In the genomic region with DNA sequence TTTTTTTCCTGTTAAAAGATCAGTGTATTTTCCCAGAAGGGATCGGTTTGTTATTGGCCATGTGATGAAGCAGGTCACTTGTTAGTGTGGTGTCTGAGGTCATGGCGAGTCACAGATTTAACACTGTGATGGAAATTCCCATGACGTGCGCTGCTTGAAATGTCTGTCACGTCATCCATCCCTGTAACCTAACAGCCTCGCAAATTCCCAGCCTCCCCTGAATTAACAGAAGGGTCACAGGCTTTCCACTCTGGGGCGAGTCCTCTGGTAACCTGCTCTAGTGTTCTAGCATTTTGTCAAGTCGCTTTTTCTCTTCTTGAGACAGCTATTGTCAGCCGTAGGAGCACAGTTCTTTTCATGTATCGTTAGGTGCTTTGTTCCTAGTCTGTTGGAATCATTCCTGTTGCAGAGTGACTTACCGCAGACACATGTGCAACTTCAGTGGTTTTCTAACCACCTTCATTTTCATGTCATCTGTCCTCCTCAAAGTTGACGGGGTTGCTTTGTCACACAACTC, we compare ENCODE assay signal across 10 cellular contexts.
DNase-seq lines count a peak whose midpoint lies in the region; ATAC-seq, FAIRE-seq and TF ChIP-seq lines count a peak whose summit lies in the region.
"Had no signal": no experiment of that assay in that cellular context is flagged by ENCODE, and none has a peak within 500 bp of the region (broad histone marks: within the 10 kb centered on the region; RNA-seq: fewer than 3 reads in every experiment).

No MANE protein-coding gene starts in this region.

- H3K27ac ChIP-seq in mammary epithelial cell (ENCODE audit: insufficient read depth, low read depth, low read length) (no peak overlapping the region), smooth muscle cell (ENCODE audit: low read depth) (peak overlapping the region; percentile 75)

- H3K36me3 ChIP-seq in mammary epithelial cell (ENCODE audit: insufficient read depth, low read length) = no peaks in the 10 kb centered on the region
- peaks cover 5% of the 10 kb centered on the region for H3K36me3 ChIP-seq in smooth muscle cell (ENCODE audit: low read depth)

- TF ChIP-seq CTCF in mammary epithelial cell (conservative IDR thresholded peaks at IDR 0.05 in 1 of 2, IDR thresholded peaks at IDR 0.05 in 1 of 2; ENCODE audit: extremely low read depth in 1 of 2, insufficient read depth in 1 of 2, low read depth in 1 of 2, low read length in 2 of 2) (no peak), smooth muscle cell (IDR thresholded peaks at IDR 0.05; ENCODE audit: borderline replicate concordance, insufficient read depth, poor library complexity, severe bottlenecking) (no peak)

- H3K27me3 ChIP-seq in mammary epithelial cell (ENCODE audit: insufficient read depth, low read length) (no peaks in the 10 kb centered on the region), smooth muscle cell (ENCODE audit: low read depth) (no peaks in the 10 kb centered on the region)

- no TSS peak for BruUV-seq in mammary epithelial cell (replicated peaks; lab: Mats Ljungman, UMichigan)

- 83% methylated on average over 11 of the region's 12 CpGs for WGBS in mammary epithelial cell (ENCODE audit: low coverage, missing lambda C conversion rate)
- WGBS in smooth muscle cell (ENCODE audit: low lambda C conversion rate) = 91% methylated on average over 12 of the region's 12 CpGs

- H2AFZ ChIP-seq in mammary epithelial cell (ENCODE audit: low read depth, low read length) (no peak overlapping the region), smooth muscle cell (ENCODE audit: low read depth) (no peak overlapping the region)

- H3K4me3 ChIP-seq in mammary epithelial cell (replicated peaks in 1 of 3; ENCODE audit: insufficient read depth in 1 of 3, low read depth in 2 of 3, low read length in 3 of 3) (no peak overlapping the region), smooth muscle cell (no peak overlapping the region)

- H4K20me1 ChIP-seq in mammary epithelial cell (ENCODE audit: insufficient read depth, low read length) (no peaks in the 10 kb centered on the region), smooth muscle cell (ENCODE audit: low read depth) (no peaks in the 10 kb centered on the region)

- intact Hi-C loops in mammary epithelial cell (cut with micrococcal nuclease) = no loop called here

- in situ Hi-C loops in mammary epithelial cell (cut with MboI; ENCODE audit: low sequenced_read_pairs in 2 of 2) = loop anchor here in 1 of 2 donors (25.0 kb wide), 1 partner anchor 391 kb away; no protein-coding TSS in a partner anchor

- H3K9ac ChIP-seq in mammary epithelial cell (ENCODE audit: insufficient read depth, low read length) = no peak overlapping the region
- H3K9ac ChIP-seq in smooth muscle cell (ENCODE audit: low read depth) = no peak overlapping the region

- no peak for TF ChIP-seq POLR2A in GM12891 (IDR thresholded peaks at IDR 0.05; ENCODE audit: low read depth, low read length)

- H3K9me3 ChIP-seq in mammary epithelial cell (replicated peaks; ENCODE audit: insufficient read depth, low read length) (peaks cover under 1% of the 10 kb centered on the region), smooth muscle cell (replicated peaks; ENCODE audit: low read depth) (peaks cover 10% of the 10 kb centered on the region)

- no peak for ATAC-seq in HG02852 (IDR thresholded peaks at IDR 0.05; ENCODE audit: unreplicated experiment)

- dilution Hi-C loops in mammary epithelial cell (cut with HindIII; ENCODE audit: low sequenced_read_pairs) = no loop called here

- H3F3A ChIP-seq in smooth muscle cell (ENCODE audit: low read depth) = peaks cover 9% of the 10 kb centered on the region

- H3K4me1 ChIP-seq in mammary epithelial cell (ENCODE audit: insufficient read depth, low read length) = no peaks in the 10 kb centered on the region
- no peaks in the 10 kb centered on the region for H3K4me1 ChIP-seq in smooth muscle cell (ENCODE audit: low read depth)

- CTCF ChIA-PET in mammary epithelial cell (lab: Charles Lee; ENCODE audit: low non-redundant PET) = no interaction called here

- H3K79me2 ChIP-seq in mammary epithelial cell (ENCODE audit: insufficient read depth, low read length) (no peaks in the 10 kb centered on the region), smooth muscle cell (ENCODE audit: low read depth) (peaks cover 5% of the 10 kb centered on the region)

- H3K4me2 ChIP-seq in mammary epithelial cell (ENCODE audit: insufficient read depth, low read depth, low read length) (no peak overlapping the region), smooth muscle cell (no peak overlapping the region)

- no peak for DNase-seq in GM12891 (ENCODE audit: insufficient read length, low spot score)
- DNase-seq in T1000 (lab: John Stamatoyannopoulos, UW) = peak; percentile 64
- peak; percentile 75 for DNase-seq in mammary epithelial cell
- no peak for DNase-seq in smooth muscle cell (lab: John Stamatoyannopoulos, UW; ENCODE audit: unreplicated experiment)
- no peak for DNase-seq in NCI-H2196 (lab: John Stamatoyannopoulos, UW; ENCODE audit: unreplicated experiment)
- no peak for DNase-seq in NOMO-1 (lab: John Stamatoyannopoulos, UW; ENCODE audit: unreplicated experiment in 2 of 2)
- no peak for DNase-seq in NCI-H1436 (lab: John Stamatoyannopoulos, UW)
- DNase-seq: SHP77 treated with DMSO at 0.1 percent for 48 hours had no signal

- FAIRE-seq in GM12891 (lab: Jason Lieb, UNC) = peak; percentile 43
- FAIRE-seq: GM18507 had no signal

TF ChIP-seq in GM12891, 5 proteins besides CTCF, POLR2A, EP300 and RAD21:
- TF ChIP-seq PAX5 (IDR thresholded peaks at IDR 0.05; ENCODE audit: insufficient read depth, low read length, severe bottlenecking) (no peak), SPI1 (IDR thresholded peaks at IDR 0.05; ENCODE audit: low read depth, low read length) (no peak), TAF1 (IDR thresholded peaks at IDR 0.05; ENCODE audit: low read depth, low read length) (no peak), POLR2AphosphoS5 (IDR thresholded peaks at IDR 0.05; ENCODE audit: low read depth, low read length) (no peak), POU2F2 (IDR thresholded peaks at IDR 0.05; ENCODE audit: low read depth, low read length) (no peak)

Comparison
In these comparisons a context has a peak if more than half of its experiments do, and no peak if none do; other contexts are left out.
1. DNase-seq: peak in T1000 (single experiment) and mammary epithelial cell (single experiment); none in GM12891 (single experiment), smooth muscle cell (single experiment), NCI-H2196 (single experiment), NOMO-1 (0 of 2) and NCI-H1436 (single experiment).